In the genomic region with DNA sequence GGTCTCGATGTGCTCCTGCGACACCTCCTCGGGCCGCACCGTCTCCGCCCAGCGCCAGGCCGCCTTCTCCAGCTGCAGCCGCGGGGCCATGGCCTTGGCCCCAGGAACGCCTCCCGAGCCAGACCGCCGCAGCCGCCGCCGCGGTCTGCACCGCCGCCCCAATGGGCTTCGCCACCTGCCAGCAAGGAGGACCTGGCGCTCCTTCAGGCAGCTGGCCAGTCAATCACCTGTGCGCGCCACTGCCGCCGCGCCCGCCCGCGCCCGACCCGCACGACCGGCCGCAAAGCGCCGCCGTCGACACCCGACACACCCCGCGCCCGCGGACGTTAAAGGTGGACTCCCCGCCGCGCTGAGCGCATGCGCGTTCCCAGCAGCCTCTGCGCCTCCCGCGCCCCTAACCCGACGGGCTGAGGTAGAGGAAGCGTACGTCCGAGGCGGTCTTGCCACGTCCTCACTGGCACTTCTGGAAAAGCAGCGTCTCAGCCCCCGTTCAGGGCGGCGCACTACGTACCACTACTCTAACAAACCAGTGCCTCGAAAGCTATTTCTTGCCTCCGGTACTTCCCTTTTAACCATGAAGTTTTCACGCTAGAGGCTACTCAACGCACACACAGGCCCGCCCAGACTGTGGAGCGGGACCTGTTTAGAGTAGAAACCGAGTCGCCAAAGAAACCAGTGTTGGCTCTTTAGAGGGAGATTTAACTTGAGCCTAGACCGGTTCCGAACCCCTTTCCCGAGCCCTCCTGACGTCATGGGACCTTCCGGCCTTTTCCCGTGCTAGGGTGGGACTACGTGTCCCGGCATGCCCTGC, we compare ENCODE assay signal across 8 cellular contexts. TPM values are rescaled to one million over a fixed set of nuclear protein-coding genes. Genes with fewer than 3 reads are reported as not detected.
DNase-seq lines count a peak whose midpoint lies in the region; ATAC-seq and TF ChIP-seq lines count a peak whose summit lies in the region.

TSS of gene USP48 (minus strand) at position 282 of the 811 bp plus-strand sequence. CDS start at position 90, 192 bp downstream.

- H3K27me3 ChIP-seq in BE2C (no peaks in the 10 kb centered on the region), colonic mucosa (no peaks in the 10 kb centered on the region), layer of hippocampus (ENCODE audit: control insufficient read depth, insufficient read depth, low read length) (no peaks in the 10 kb centered on the region)

- peak within 1 kb of the TSS; percentile 91 for H3K4me3 ChIP-seq in BE2C (ENCODE audit: low read depth, low read length)
- H3K4me3 ChIP-seq in colonic mucosa: peak within 1 kb of the TSS; percentile 95

- H3K36me3 Mint-ChIP-seq in activated CD4-positive, alpha-beta T cell treated with anti-CD3 and anti-CD28 coated beads, Interleukin-2, amount 10 ng/mL, durations not matched to agents 24 days and 14 days (ENCODE audit: low read depth): peaks cover 16% of the 10 kb centered on the region

- DNase-seq in BE2C (peak; percentile 90), NCI-H526 treated with DMSO at 0.1 percent for 48 hours (lab: John Stamatoyannopoulos, UW) (peak; percentile 70), colonic mucosa (peak; percentile 98)
- DNase-seq in activated CD4-positive, alpha-beta T cell treated with anti-CD3 and anti-CD28 coated beads, Interleukin-2, amount 10 ng/mL, durations not matched to agents 24 days and 14 days: peak; percentile 99
- DNase-seq in stimulated activated CD4-positive, alpha-beta T cell treated with anti-CD3 and anti-CD28 coated beads, Interleukin-1b, Interleukin-23, amount 100 ng/mL, for 24 hours (ENCODE audit: low read depth in 4 of 4, low spot score in 1 of 4): peak; percentile 88 to 95 (median 93)

- H3K4me1 ChIP-seq in BE2C (no peaks in the 10 kb centered on the region), colonic mucosa (no peaks in the 10 kb centered on the region)

- intact Hi-C loops in activated CD4-positive, alpha-beta T cell treated with anti-CD3 and anti-CD28 coated beads, Interleukin-2, amount 10 ng/mL, durations not matched to agents 24 days and 14 days (cut with micrococcal nuclease): loop anchor here (1.0 to 10.0 kb wide), 6 partner anchors 42 to 488 kb away; partner anchors contain the start of genes CDC42 and ECE1
- intact Hi-C loops in colonic mucosa (cut with DNase I): no loop called here

- peak within 1 kb of the TSS; percentile 94 for H3K4me3 Mint-ChIP-seq in activated CD4-positive, alpha-beta T cell treated with anti-CD3 and anti-CD28 coated beads, Interleukin-2, amount 10 ng/mL, durations not matched to agents 24 days and 14 days

- H3K9me3 ChIP-seq in BE2C (no peaks in the 10 kb centered on the region), colonic mucosa (no peaks in the 10 kb centered on the region)

- H3K9ac ChIP-seq in colonic mucosa (ENCODE audit: low read depth in 2 of 2, low read length in 2 of 2): peak within 1 kb of the TSS; percentile 92 to 99

- H3K27ac ChIP-seq in colonic mucosa (peak within 1 kb of the TSS; percentile 100), layer of hippocampus (ENCODE audit: low read depth, low read length) (peak within 1 kb of the TSS; percentile 99)

- TF ChIP-seq CTCF in BE2C (IDR thresholded peaks at IDR 0.05; ENCODE audit: low read depth, low read length): no peak
- no peak for TF ChIP-seq CTCF in colonic mucosa (IDR thresholded peaks at IDR 0.05)

- no peaks in the 10 kb centered on the region for H3K9me3 Mint-ChIP-seq in activated CD4-positive, alpha-beta T cell treated with anti-CD3 and anti-CD28 coated beads, Interleukin-2, amount 10 ng/mL, durations not matched to agents 24 days and 14 days

- peak within 1 kb of the TSS; percentile 100 for H3K27ac Mint-ChIP-seq in activated CD4-positive, alpha-beta T cell treated with anti-CD3 and anti-CD28 coated beads, Interleukin-2, amount 10 ng/mL, durations not matched to agents 24 days and 14 days

- peaks cover 18% of the 10 kb centered on the region for H3K4me1 Mint-ChIP-seq in activated CD4-positive, alpha-beta T cell treated with anti-CD3 and anti-CD28 coated beads, Interleukin-2, amount 10 ng/mL, durations not matched to agents 24 days and 14 days

- H3K27me3 Mint-ChIP-seq in activated CD4-positive, alpha-beta T cell treated with anti-CD3 and anti-CD28 coated beads, Interleukin-2, amount 10 ng/mL, durations not matched to agents 24 days and 14 days: peaks cover 4% of the 10 kb centered on the region

- ATAC-seq in GM19351 (IDR thresholded peaks at IDR 0.05; ENCODE audit: unreplicated experiment) (peak; percentile 50), HG03520 (IDR thresholded peaks at IDR 0.05; ENCODE audit: unreplicated experiment) (peak; percentile 65)

- no peaks in the 10 kb centered on the region for H3K36me3 ChIP-seq in BE2C
- H3K36me3 ChIP-seq in colonic mucosa: no peaks in the 10 kb centered on the region

RNA-seq across cellular contexts. Expression of gene USP48, which starts in this region (rescaled TPM):
- polyA plus RNA-seq in BE2C (2012; ENCODE audit: insufficient read depth, insufficient read length, low read depth): 27.8 TPM
- 92.0 and 92.7 TPM in 2 replicates for total RNA-seq in activated CD4-positive, alpha-beta T cell treated with anti-CD3 and anti-CD28 coated beads, Interleukin-2, amount 10 ng/mL, durations not matched to agents 24 days and 14 days
- 10 to 100 TPM; 47.1 to 51.3 TPM for total RNA-seq in colonic mucosa

Comparison
In these comparisons a context has a peak if more than half of its experiments do, and no peak if none do; other contexts are left out.
1. Peak in every context shown above with its lines: DNase-seq, ATAC-seq, H3K4me3 ChIP-seq and H3K27ac ChIP-seq.